Comparison of ENCODE assay signal across 8 cellular contexts in the genomic region with DNA sequence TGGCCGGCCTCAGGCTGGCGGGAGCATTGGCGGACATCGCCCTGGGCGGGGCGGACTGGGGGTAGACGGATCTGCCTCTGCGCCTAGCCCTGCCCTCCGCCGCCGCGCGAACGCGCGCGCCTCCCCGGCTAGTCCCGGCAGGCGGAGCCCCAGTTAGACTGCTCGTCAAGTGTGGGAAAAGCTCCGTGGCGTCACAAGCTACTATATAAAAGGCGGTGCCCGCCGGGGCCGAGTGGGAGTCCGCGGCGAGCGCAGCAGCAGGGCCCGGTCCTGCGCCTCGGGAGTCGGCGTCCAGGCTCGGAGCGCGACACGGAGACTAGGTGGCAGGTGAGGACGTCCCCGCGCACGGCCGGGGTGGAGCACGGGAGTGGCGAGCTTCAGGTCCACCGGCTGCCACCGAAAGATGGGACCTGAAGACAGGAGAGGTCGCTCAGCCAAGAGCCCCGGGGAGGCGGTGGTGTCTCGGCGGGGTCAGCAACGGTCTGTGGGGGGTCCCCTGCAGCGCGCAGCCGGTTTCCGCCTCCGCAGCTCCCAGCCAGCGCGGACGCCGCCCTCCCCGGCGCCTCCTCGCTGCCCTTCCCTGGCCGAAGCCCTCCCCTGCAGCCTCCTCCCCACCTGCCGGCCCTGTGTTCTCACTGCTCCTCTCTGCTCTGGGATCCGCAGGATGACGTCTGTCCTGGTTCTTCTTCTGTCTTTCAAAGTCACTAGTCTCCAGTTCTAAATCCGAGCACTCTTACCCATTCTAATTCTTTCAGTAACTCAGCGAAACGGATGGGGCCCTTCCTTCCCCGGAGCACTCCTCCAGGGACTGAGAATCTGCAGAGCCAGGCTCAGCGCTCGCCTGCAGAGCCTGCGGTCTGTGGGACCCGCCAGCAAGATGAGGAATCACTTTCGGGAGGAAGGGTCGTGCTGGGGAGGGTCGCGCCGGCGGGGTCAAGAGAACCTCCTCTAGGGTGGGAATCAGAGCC. TPM values are rescaled to one million over a fixed set of nuclear protein-coding genes. Genes with fewer than 3 reads are reported as not detected.
A peak's percentile ranks its signal among the peaks of the same experiment; 100 is the strongest.
DNase-seq lines count a peak whose midpoint lies in the region; ATAC-seq and TF ChIP-seq lines count a peak whose summit lies in the region.

No MANE protein-coding gene starts in this region.

- peak overlapping the region; percentile 42; the same call in 1 of the 2 replicates for H3K9ac ChIP-seq in OCI-LY3 (ENCODE audit: low read length)

- no peak for TF ChIP-seq CTCF in OCI-LY3 (IDR thresholded peaks at IDR 0.05; ENCODE audit: low read depth, low read length)

- H3K79me2 ChIP-seq in OCI-LY3 (ENCODE audit: low read length): no peaks in the 10 kb centered on the region; the same call in 1 of the 2 replicates

- H3K4me3 ChIP-seq in OCI-LY3 (ENCODE audit: low read length): peak overlapping the region; percentile 80

- H3K27ac ChIP-seq in OCI-LY3 (ENCODE audit: low read length) (no peak overlapping the region), epithelial cell of prostate (peak overlapping the region; percentile 50)

- no peaks in the 10 kb centered on the region for H3K9me3 ChIP-seq in OCI-LY3 (ENCODE audit: insufficient read depth, low read length)

- peak overlapping the region; percentile 72 for H3K4me2 ChIP-seq in OCI-LY3 (ENCODE audit: low read length)

- DNase-seq in COLO829 (ENCODE audit: low spot score): peak; percentile 80
- peak; percentile 91 for DNase-seq in HT-29 (ENCODE audit: low spot score)
- peak; percentile 92 for DNase-seq in activated T-cell treated with anti-CD3 and anti-CD28 coated beads for 48 hours (ENCODE audit: low read depth)
- peak; percentile 70 for DNase-seq in epithelial cell of prostate (ENCODE audit: low read depth, low spot score)
- DNase-seq in mucosa of gallbladder (ENCODE audit: low spot score): peak; percentile 99
- DNase-seq in stimulated activated CD8-positive, alpha-beta memory T cell treated with anti-CD3 and anti-CD28 coated beads, Interleukin-4, amount 100 ng/mL, for 24 hours (ENCODE audit: low read depth): peak; percentile 87

- no peaks in the 10 kb centered on the region for H3K36me3 ChIP-seq in OCI-LY3 (replicated peaks; ENCODE audit: low read depth, low read length)

- H3K4me1 ChIP-seq in OCI-LY3 (ENCODE audit: low read length): no peaks in the 10 kb centered on the region

- H3K27me3 ChIP-seq in OCI-LY3 (ENCODE audit: low read depth, low read length): no peaks in the 10 kb centered on the region

- ATAC-seq in GM19467 (IDR thresholded peaks at IDR 0.05; ENCODE audit: unreplicated experiment): peak; percentile 59

- no peak overlapping the region for H2AFZ ChIP-seq in OCI-LY3 (ENCODE audit: low read depth, low read length)

- no peaks in the 10 kb centered on the region for H4K20me1 ChIP-seq in OCI-LY3 (ENCODE audit: insufficient read depth, low read length)

RNA-seq across cellular contexts. Expression of gene RIPK1, which starts 4.3 kb away (rescaled TPM):
- 11.7 and 12.6 TPM in 2 replicates for total RNA-seq in HT-29 (2014; rRNA removed; shearing (Covaris generic))
- total RNA-seq in mucosa of gallbladder: 26.3 TPM

RNA-seq across cellular contexts. Expression of gene BPHL, which starts 54.5 kb away (rescaled TPM):
- 7.3 and 8.7 TPM in 2 replicates for total RNA-seq in HT-29 (2014; rRNA removed; shearing (Covaris generic))
- 20.9 TPM for total RNA-seq in mucosa of gallbladder
